14 cellular contexts compared by ENCODE assay signal in the genomic region with DNA sequence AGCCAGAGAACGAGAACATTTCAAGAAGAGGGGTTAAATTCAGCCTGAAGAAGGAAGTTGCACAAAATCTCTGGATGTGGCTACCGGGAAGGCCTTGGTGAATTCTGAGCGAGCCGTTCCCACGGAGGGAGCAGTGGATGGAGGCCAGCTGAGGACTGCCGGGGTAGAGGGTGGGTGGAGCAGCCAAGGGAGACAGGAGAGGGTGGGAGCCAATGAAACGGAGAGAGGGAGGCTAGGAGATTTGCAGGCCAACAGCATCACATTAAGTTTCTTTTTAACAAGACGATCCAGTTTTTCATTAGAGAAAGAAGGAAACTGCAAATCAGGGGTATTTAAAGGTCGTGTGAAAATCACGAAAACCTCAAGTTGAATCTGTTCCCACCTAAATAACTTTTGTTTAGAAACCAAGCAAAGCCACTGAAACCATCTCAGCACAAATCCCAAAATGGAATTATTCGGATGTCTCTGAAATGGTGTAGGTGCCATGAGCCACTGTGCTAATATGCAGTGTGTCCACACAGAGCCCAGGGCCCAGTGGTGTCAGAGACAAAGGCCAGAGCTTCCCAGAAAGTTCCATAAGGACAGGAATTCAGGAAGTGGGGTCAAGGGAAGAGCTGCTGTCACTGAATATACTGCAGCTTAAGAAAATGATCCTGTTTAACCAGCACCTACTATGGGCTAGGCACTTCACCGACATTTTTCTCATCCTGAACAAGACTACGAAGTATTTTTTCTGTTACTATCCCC. TPM values are rescaled to one million over a fixed set of nuclear protein-coding genes. Genes with fewer than 3 reads are reported as not detected.
DNase-seq lines count a peak whose midpoint lies in the region; ATAC-seq, FAIRE-seq and TF ChIP-seq lines count a peak whose summit lies in the region.
"Had no signal": no experiment of that assay in that cellular context is flagged by ENCODE, and none has a peak within 500 bp of the region (broad histone marks: within the 10 kb centered on the region; RNA-seq: fewer than 3 reads in every experiment).

No MANE protein-coding gene starts in this region.

- FAIRE-seq in small intestine (lab: Jason Lieb, UNC): no peak

- no peaks in the 10 kb centered on the region for H3K36me3 ChIP-seq in mucosa of descending colon (ENCODE audit: low read depth)
- no peaks in the 10 kb centered on the region for H3K36me3 ChIP-seq in testis (ENCODE audit: low read depth, missing control alignments)
- H3K36me3 ChIP-seq in small intestine (ENCODE audit: control insufficient read depth in 2 of 2, insufficient read depth in 2 of 2, low read length in 2 of 2): no peaks in the 10 kb centered on the region

- TF ChIP-seq POLR2A in testis (IDR thresholded peaks at IDR 0.05): no peak

- ATAC-seq in WTC11 (peak; percentile 81), mucosa of descending colon (no peak)
- no peak for ATAC-seq in stimulated activated naive CD8-positive, alpha-beta T cell treated with anti-CD3 and anti-CD28 coated beads, Interleukin-15, amount 100 ng/mL, for 72 hours
- no peak for ATAC-seq in CD4-positive, alpha-beta T cell (ENCODE audit: poor library complexity)
- ATAC-seq: activated CD4-positive, CD25-positive, alpha-beta regulatory T cell treated with anti-CD3 and anti-CD28 coated beads, Interleukin-2, amount 50 U/mL, for 24 hours; foreskin keratinocyte had no signal

- no peaks in the 10 kb centered on the region; the same call in 1 of the 2 replicates for H3K27me3 Mint-ChIP-seq in WTC11 (ENCODE audit: low read depth)
- peaks cover 22% of the 10 kb centered on the region for H3K27me3 Mint-ChIP-seq in stimulated activated naive CD8-positive, alpha-beta T cell treated with anti-CD3 and anti-CD28 coated beads, Interleukin-15, amount 100 ng/mL, for 72 hours
- H3K27me3 Mint-ChIP-seq in CD4-positive, alpha-beta T cell: peaks cover 4% of the 10 kb centered on the region
- peaks cover 6% of the 10 kb centered on the region for H3K27me3 Mint-ChIP-seq in activated T-helper 2 cell treated with anti-CD3 and anti-CD28 coated beads, Interferon-gamma antibody, Interleukin-2, Interleukin-4, amounts not matched to agents 10 μg/mL and 5 μg/mL and 100 μg/mL, durations not matched to agents 14 hours and 24 hours and 36 hours (ENCODE audit: low read depth)

- no peaks in the 10 kb centered on the region for H3K36me3 Mint-ChIP-seq in WTC11
- no peaks in the 10 kb centered on the region for H3K36me3 Mint-ChIP-seq in CD4-positive, alpha-beta T cell (ENCODE audit: low read depth)
- no peaks in the 10 kb centered on the region for H3K36me3 Mint-ChIP-seq in activated T-helper 2 cell treated with anti-CD3 and anti-CD28 coated beads, Interferon-gamma antibody, Interleukin-2, Interleukin-4, amounts not matched to agents 10 μg/mL and 5 μg/mL and 100 μg/mL, durations not matched to agents 14 hours and 24 hours and 36 hours (ENCODE audit: low read depth)

- peak overlapping the region; percentile 60 to 71 for H3K27ac ChIP-seq in testis
- H3K27ac ChIP-seq in small intestine (ENCODE audit: low read depth in 1 of 2, low read length in 1 of 2): no peak overlapping the region
- H3K27ac ChIP-seq in CD4-positive, alpha-beta T cell (ENCODE audit: low read depth, low read length): no peak overlapping the region
- H3K27ac ChIP-seq: foreskin keratinocyte had no signal

- 55 to 67% methylated on average over 13 of the region's 13 CpGs for WGBS in testis, 2 donors
- 49 to 70% (median 59%) methylated on average over 13 of the region's 13 CpGs for WGBS in small intestine, 3 donors

- no peak for TF ChIP-seq CTCF in WTC11 (IDR thresholded peaks at IDR 0.05)
- TF ChIP-seq CTCF in mucosa of descending colon (IDR thresholded peaks at IDR 0.05): no peak
- TF ChIP-seq CTCF in testis (IDR thresholded peaks at IDR 0.05): no peak
- no peak for TF ChIP-seq CTCF in CD4-positive, alpha-beta T cell (IDR thresholded peaks at IDR 0.05)

- intact Hi-C loops in mucosa of descending colon (cut with DNase I, micrococcal nuclease): no loop called here
- intact Hi-C loops in testis (cut with DNase I; ENCODE audit: low total_unique reads): no loop called here
- intact Hi-C loops in CD4-positive, alpha-beta T cell (cut with DNase I, micrococcal nuclease): no loop called here
- intact Hi-C loops in activated T-helper 2 cell treated with anti-CD3 and anti-CD28 coated beads, Interferon-gamma antibody, Interleukin-2, Interleukin-4, amounts not matched to agents 10 μg/mL and 5 μg/mL and 100 μg/mL, durations not matched to agents 14 hours and 24 hours and 36 hours (cut with micrococcal nuclease): no loop called here

- H3K27ac Mint-ChIP-seq in WTC11: peak overlapping the region; percentile 23; the same call in 1 of the 2 replicates
- H3K27ac Mint-ChIP-seq in stimulated activated naive CD8-positive, alpha-beta T cell treated with anti-CD3 and anti-CD28 coated beads, Interleukin-15, amount 100 ng/mL, for 72 hours: no peak overlapping the region
- no peak overlapping the region for H3K27ac Mint-ChIP-seq in CD4-positive, alpha-beta T cell
- H3K27ac Mint-ChIP-seq in activated T-helper 2 cell treated with anti-CD3 and anti-CD28 coated beads, Interferon-gamma antibody, Interleukin-2, Interleukin-4, amounts not matched to agents 10 μg/mL and 5 μg/mL and 100 μg/mL, durations not matched to agents 14 hours and 24 hours and 36 hours: no peak overlapping the region

- no peak overlapping the region for H3K4me3 Mint-ChIP-seq in WTC11
- no peak overlapping the region for H3K4me3 Mint-ChIP-seq in stimulated activated naive CD8-positive, alpha-beta T cell treated with anti-CD3 and anti-CD28 coated beads, Interleukin-15, amount 100 ng/mL, for 72 hours
- H3K4me3 Mint-ChIP-seq in CD4-positive, alpha-beta T cell: no peak overlapping the region
- no peak overlapping the region for H3K4me3 Mint-ChIP-seq in activated T-helper 2 cell treated with anti-CD3 and anti-CD28 coated beads, Interferon-gamma antibody, Interleukin-2, Interleukin-4, amounts not matched to agents 10 μg/mL and 5 μg/mL and 100 μg/mL, durations not matched to agents 14 hours and 24 hours and 36 hours (ENCODE audit: low read depth)
- H3K4me3 Mint-ChIP-seq: H9 had no signal

- H3K4me1 ChIP-seq in mucosa of descending colon (ENCODE audit: low read depth): no peaks in the 10 kb centered on the region
- H3K4me1 ChIP-seq in testis: peaks cover 10% of the 10 kb centered on the region
- no peaks in the 10 kb centered on the region for H3K4me1 ChIP-seq in small intestine (ENCODE audit: control insufficient read depth in 2 of 2, insufficient read depth in 1 of 2, low read depth in 1 of 2, low read length in 1 of 2)
- H3K4me1 ChIP-seq: foreskin keratinocyte had no signal

- POLR2A ChIA-PET in WTC11 (lab: Charles Lee): no interaction called here
- POLR2A ChIA-PET in CD4-positive, alpha-beta T cell (lab: Charles Lee): no interaction called here

- CTCF ChIA-PET in WTC11 (lab: Charles Lee): interaction anchor here (0.5 to 4.2 kb wide), 3 partner anchors 26 to 403 kb away, joined by 3 to 25 read pairs (median 3); no protein-coding TSS in a partner anchor
- CTCF ChIA-PET in CD4-positive, alpha-beta T cell (lab: Charles Lee): no interaction called here

- H3K4me3 ChIP-seq in mucosa of descending colon (no peak overlapping the region), testis (no peak overlapping the region), small intestine (ENCODE audit: low read depth in 1 of 2, low read length in 2 of 2) (no peak overlapping the region)

- H3K9me3 ChIP-seq in mucosa of descending colon (no peaks in the 10 kb centered on the region), testis (no peaks in the 10 kb centered on the region), small intestine (ENCODE audit: control insufficient read depth, low read depth) (no peaks in the 10 kb centered on the region)
- no peaks in the 10 kb centered on the region for H3K9me3 ChIP-seq in CD4-positive, alpha-beta T cell (ENCODE audit: control insufficient read depth, low read length)

- DNase-seq in WTC11 (ENCODE audit: low spot score): no peak
- DNase-seq in globus pallidus (ENCODE audit: low spot score): peak; percentile 46
- peak in 2 of 3 donors; percentile 5 to 30 for DNase-seq in mucosa of descending colon
- peak; percentile 71 for DNase-seq in testis
- DNase-seq in stimulated activated naive CD8-positive, alpha-beta T cell treated with anti-CD3 and anti-CD28 coated beads, Interleukin-15, amount 100 ng/mL, for 72 hours: no peak
- DNase-seq in small intestine: no peak
- DNase-seq in CD4-positive, alpha-beta T cell: no peak
- no peak for DNase-seq in activated T-helper 2 cell treated with anti-CD3 and anti-CD28 coated beads, Interferon-gamma antibody, Interleukin-2, Interleukin-4, amounts not matched to agents 10 μg/mL and 5 μg/mL and 100 μg/mL, durations not matched to agents 14 hours and 24 hours and 36 hours (ENCODE audit: low spot score)
- DNase-seq: activated T-cell treated with anti-CD3 and anti-CD28 coated beads for 4 hours; foreskin keratinocyte; H9; kidney glomerular epithelial cell; stimulated activated CD8-positive, alpha-beta memory T cell treated with anti-CD3 and anti-CD28 coated beads, Interleukin-4, amount 100 ng/mL, for 48 hours had no signal

- peaks cover 19% of the 10 kb centered on the region for H3K4me1 Mint-ChIP-seq in WTC11
- no peaks in the 10 kb centered on the region for H3K4me1 Mint-ChIP-seq in stimulated activated naive CD8-positive, alpha-beta T cell treated with anti-CD3 and anti-CD28 coated beads, Interleukin-15, amount 100 ng/mL, for 72 hours
- H3K4me1 Mint-ChIP-seq in CD4-positive, alpha-beta T cell (ENCODE audit: low read depth): no peaks in the 10 kb centered on the region
- H3K4me1 Mint-ChIP-seq in activated T-helper 2 cell treated with anti-CD3 and anti-CD28 coated beads, Interferon-gamma antibody, Interleukin-2, Interleukin-4, amounts not matched to agents 10 μg/mL and 5 μg/mL and 100 μg/mL, durations not matched to agents 14 hours and 24 hours and 36 hours (ENCODE audit: low read depth): no peaks in the 10 kb centered on the region

- no peaks in the 10 kb centered on the region for H3K27me3 ChIP-seq in testis
- no peaks in the 10 kb centered on the region for H3K27me3 ChIP-seq in small intestine (ENCODE audit: control insufficient read depth in 2 of 2, insufficient read depth in 2 of 2, low read length in 2 of 2)
- no peaks in the 10 kb centered on the region for H3K27me3 ChIP-seq in CD4-positive, alpha-beta T cell (ENCODE audit: control insufficient read depth, insufficient read depth, low read length)

- no peaks in the 10 kb centered on the region for H3K9me3 Mint-ChIP-seq in WTC11
- H3K9me3 Mint-ChIP-seq in stimulated activated naive CD8-positive, alpha-beta T cell treated with anti-CD3 and anti-CD28 coated beads, Interleukin-15, amount 100 ng/mL, for 72 hours: no peaks in the 10 kb centered on the region
- no peaks in the 10 kb centered on the region for H3K9me3 Mint-ChIP-seq in CD4-positive, alpha-beta T cell
- no peaks in the 10 kb centered on the region for H3K9me3 Mint-ChIP-seq in activated T-helper 2 cell treated with anti-CD3 and anti-CD28 coated beads, Interferon-gamma antibody, Interleukin-2, Interleukin-4, amounts not matched to agents 10 μg/mL and 5 μg/mL and 100 μg/mL, durations not matched to agents 14 hours and 24 hours and 36 hours

RNA-seq across cellular contexts. Expression of gene SLC35C1, which starts 59.7 kb away (rescaled TPM):
- 10.4 to 14.3 TPM (median 12.1 TPM) in 3 replicates for total RNA-seq in WTC11 (2021)
- total RNA-seq in mucosa of descending colon: 10 to 100 TPM; 26.6 to 47.8 (median 35.6) TPM
- 10 to 100 TPM; 12.9 to 15.7 TPM for total RNA-seq in testis
- polyA plus RNA-seq in testis (ENCODE audit: insufficient read depth, low read depth, low replicate concordance): 10.4 TPM
- polyA plus RNA-seq in small intestine: 10 to 100 TPM; 17.4 to 35.2 (median 29.5) TPM
- total RNA-seq in CD4-positive, alpha-beta T cell: 1 to 10 TPM; 4.4 to 4.9 TPM
- total RNA-seq in activated T-helper 2 cell treated with anti-CD3 and anti-CD28 coated beads, Interferon-gamma antibody, Interleukin-2, Interleukin-4, amounts not matched to agents 10 μg/mL and 5 μg/mL and 100 μg/mL, durations not matched to agents 14 hours and 24 hours and 36 hours: 17.1 and 18.1 TPM in 2 replicates

Comparison
In these comparisons a context has a peak if more than half of its experiments do, and no peak if none do; other contexts are left out.
1. DNase-seq: peak in globus pallidus (single experiment), mucosa of descending colon (2 of 3) and testis (single experiment); none in WTC11 (single experiment), stimulated activated naive CD8-positive, alpha-beta T cell treated with anti-CD3 and anti-CD28 coated beads, Interleukin-15, amount 100 ng/mL, for 72 hours (0 of 2), small intestine (single experiment), CD4-positive, alpha-beta T cell (0 of 10) and activated T-helper 2 cell treated with anti-CD3 and anti-CD28 coated beads, Interferon-gamma antibody, Interleukin-2, Interleukin-4, amounts not matched to agents 10 μg/mL and 5 μg/mL and 100 μg/mL, durations not matched to agents 14 hours and 24 hours and 36 hours (single experiment).
2. H3K27ac ChIP-seq: peak in testis (2 of 2); none in small intestine (0 of 2) and CD4-positive, alpha-beta T cell (single experiment).